21 cellular contexts compared by ENCODE assay signal in genomic region chr18:70256994-70257393, GRCh38. TPM values are rescaled to one million over a fixed set of nuclear protein-coding genes. Genes with fewer than 3 reads are reported as not detected.
DNase-seq lines count a peak whose midpoint lies in the region.
"Had no signal": no experiment of that assay in that cellular context is flagged by ENCODE, and none has a peak within 500 bp of the region (broad histone marks: within the 10 kb centered on the region; RNA-seq: fewer than 3 reads in every experiment).

No MANE protein-coding gene starts in this region.

- peaks cover 8% of the 10 kb centered on the region for H3K27me3 Mint-ChIP-seq in activated CD4-positive, alpha-beta T cell treated with anti-CD3 and anti-CD28 coated beads, Interleukin-2, amount 10 ng/mL, durations not matched to agents 24 days and 14 days

- no peak overlapping the region for H3K4me3 Mint-ChIP-seq in activated CD4-positive, alpha-beta T cell treated with anti-CD3 and anti-CD28 coated beads, Interleukin-2, amount 10 ng/mL, durations not matched to agents 24 days and 14 days
- H3K4me3 Mint-ChIP-seq: H9, HFFc6 had no signal

- DNase-seq in activated CD4-positive, alpha-beta T cell treated with anti-CD3 and anti-CD28 coated beads, Interleukin-2, amount 10 ng/mL, durations not matched to agents 24 days and 14 days = peak; percentile 34
- no peak for DNase-seq in activated CD4-positive, alpha-beta T cell treated with anti-CD3 and anti-CD28 coated beads, Interleukin-2, amount 50 U/mL, for 1 hour
- DNase-seq in inferior parietal cortex (ENCODE audit: extremely low spot score) = peak; percentile 7
- DNase-seq in pons (ENCODE audit: low spot score) = peak; percentile 86
- DNase-seq in superior temporal gyrus (ENCODE audit: extremely low spot score) = peak; percentile 45
- DNase-seq in iPS-NIHi7 (ENCODE audit: extremely low spot score) = no peak
- DNase-seq in AG08395 (ENCODE audit: low spot score) = no peak
- DNase-seq in NCI-H1417 (lab: John Stamatoyannopoulos, UW) = no peak
- DNase-seq: ACHN; DMS53; GDM1; GM23248; H9; HFFc6; MG63; NCI-H1417 treated with DMSO at 0.1 percent for 48 hours; NCI-H187; NCI-H748 treated with DMSO at 0.1 percent for 48 hours; NK-92 treated with Interleukin-12 subunit alpha and Interleukin-12 subunit beta, amount 100 ng/mL, for 24 hours; Peyer's patch; SJCRH30 had no signal

- H3K36me3 Mint-ChIP-seq in activated CD4-positive, alpha-beta T cell treated with anti-CD3 and anti-CD28 coated beads, Interleukin-2, amount 10 ng/mL, durations not matched to agents 24 days and 14 days (ENCODE audit: low read depth) = no peaks in the 10 kb centered on the region

- H3K4me1 Mint-ChIP-seq in activated CD4-positive, alpha-beta T cell treated with anti-CD3 and anti-CD28 coated beads, Interleukin-2, amount 10 ng/mL, durations not matched to agents 24 days and 14 days = no peaks in the 10 kb centered on the region

- no peak overlapping the region for H3K27ac Mint-ChIP-seq in activated CD4-positive, alpha-beta T cell treated with anti-CD3 and anti-CD28 coated beads, Interleukin-2, amount 10 ng/mL, durations not matched to agents 24 days and 14 days
- H3K27ac Mint-ChIP-seq: H9, HFFc6 had no signal

- no peaks in the 10 kb centered on the region for H3K9me3 Mint-ChIP-seq in activated CD4-positive, alpha-beta T cell treated with anti-CD3 and anti-CD28 coated beads, Interleukin-2, amount 10 ng/mL, durations not matched to agents 24 days and 14 days
- H3K9me3 Mint-ChIP-seq: HFFc6 had no signal

- intact Hi-C loops in activated CD4-positive, alpha-beta T cell treated with anti-CD3 and anti-CD28 coated beads, Interleukin-2, amount 10 ng/mL, durations not matched to agents 24 days and 14 days (cut with micrococcal nuclease) = no loop called here

RNA-seq across cellular contexts. Expression of gene SOCS6, which starts 31.9 kb away (rescaled TPM):
- total RNA-seq in activated CD4-positive, alpha-beta T cell treated with anti-CD3 and anti-CD28 coated beads, Interleukin-2, amount 10 ng/mL, durations not matched to agents 24 days and 14 days = 2.8 and 3.3 TPM in 2 replicates

RNA-seq across cellular contexts. Expression of gene RTTN, which starts 51.5 kb away (rescaled TPM):
- 25.5 and 28.2 TPM in 2 replicates for total RNA-seq in activated CD4-positive, alpha-beta T cell treated with anti-CD3 and anti-CD28 coated beads, Interleukin-2, amount 10 ng/mL, durations not matched to agents 24 days and 14 days

Comparison
In these comparisons a context has a peak if more than half of its experiments do, and no peak if none do; other contexts are left out.
1. DNase-seq: peak in activated CD4-positive, alpha-beta T cell treated with anti-CD3 and anti-CD28 coated beads, Interleukin-2, amount 10 ng/mL, durations not matched to agents 24 days and 14 days (single experiment), inferior parietal cortex (single experiment), pons (single experiment) and superior temporal gyrus (single experiment); none in activated CD4-positive, alpha-beta T cell treated with anti-CD3 and anti-CD28 coated beads, Interleukin-2, amount 50 U/mL, for 1 hour (single experiment), iPS-NIHi7 (single experiment), AG08395 (single experiment) and NCI-H1417 (0 of 3).